In the genomic region with DNA sequence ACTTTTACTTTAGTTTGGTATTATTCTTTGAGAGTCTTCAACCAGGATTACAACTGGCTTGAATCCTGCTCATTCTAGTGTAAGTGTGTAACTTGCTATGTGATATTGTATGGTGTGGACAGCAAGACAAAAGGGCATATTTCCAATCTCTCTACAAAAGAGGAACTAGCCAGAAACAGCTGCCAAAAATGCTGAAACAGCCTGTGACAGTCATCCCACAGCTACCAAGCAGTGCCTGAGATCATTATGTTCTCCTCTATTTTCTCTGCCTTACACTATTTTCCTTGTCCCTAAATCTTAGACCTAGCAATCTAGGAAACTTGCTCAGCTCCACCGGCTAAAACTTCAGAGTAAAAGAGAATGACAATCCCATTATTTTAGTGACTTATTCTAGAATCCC, we compare ENCODE assay signal across 1 cellular context.
TF ChIP-seq lines count a peak whose summit lies in the region.

No MANE protein-coding gene starts in this region.

TF ChIP-seq in K562, 482 proteins besides CTCF, POLR2A, EP300 and RAD21 (continued from another document):
- TF ChIP-seq, protein P1, sequence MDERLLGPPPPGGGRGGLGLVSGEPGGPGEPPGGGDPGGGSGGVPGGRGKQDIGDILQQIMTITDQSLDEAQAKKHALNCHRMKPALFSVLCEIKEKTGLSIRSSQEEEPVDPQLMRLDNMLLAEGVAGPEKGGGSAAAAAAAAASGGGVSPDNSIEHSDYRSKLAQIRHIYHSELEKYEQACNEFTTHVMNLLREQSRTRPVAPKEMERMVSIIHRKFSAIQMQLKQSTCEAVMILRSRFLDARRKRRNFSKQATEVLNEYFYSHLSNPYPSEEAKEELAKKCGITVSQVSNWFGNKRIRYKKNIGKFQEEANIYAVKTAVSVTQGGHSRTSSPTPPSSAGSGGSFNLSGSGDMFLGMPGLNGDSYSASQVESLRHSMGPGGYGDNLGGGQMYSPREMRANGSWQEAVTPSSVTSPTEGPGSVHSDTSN (CRISPR knock-in tag; IDR thresholded peaks at IDR 0.05; ENCODE audit: low read depth): no peak
- TF ChIP-seq, protein P1 (tag; conservative IDR thresholded peaks at IDR 0.05; ENCODE audit: low read depth): peak; percentile 48
- TF ChIP-seq PCBP1 (IDR thresholded peaks at IDR 0.05; ENCODE audit: low read depth, low read length, poor library complexity, severe bottlenecking) (no peak), HMG20A (CRISPR knock-in tag; conservative IDR thresholded peaks at IDR 0.05) (no peak)
- TF ChIP-seq, protein P2, sequence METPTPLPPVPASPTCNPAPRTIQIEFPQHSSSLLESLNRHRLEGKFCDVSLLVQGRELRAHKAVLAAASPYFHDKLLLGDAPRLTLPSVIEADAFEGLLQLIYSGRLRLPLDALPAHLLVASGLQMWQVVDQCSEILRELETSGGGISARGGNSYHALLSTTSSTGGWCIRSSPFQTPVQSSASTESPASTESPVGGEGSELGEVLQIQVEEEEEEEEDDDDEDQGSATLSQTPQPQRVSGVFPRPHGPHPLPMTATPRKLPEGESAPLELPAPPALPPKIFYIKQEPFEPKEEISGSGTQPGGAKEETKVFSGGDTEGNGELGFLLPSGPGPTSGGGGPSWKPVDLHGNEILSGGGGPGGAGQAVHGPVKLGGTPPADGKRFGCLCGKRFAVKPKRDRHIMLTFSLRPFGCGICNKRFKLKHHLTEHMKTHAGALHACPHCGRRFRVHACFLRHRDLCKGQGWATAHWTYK (CRISPR knock-in tag; IDR thresholded peaks at IDR 0.05): 0 out of 2 replicates have a peak, but pooled peaks have one; percentile 1
